ENCODE assay signal across 8 cellular contexts in the genomic region with DNA sequence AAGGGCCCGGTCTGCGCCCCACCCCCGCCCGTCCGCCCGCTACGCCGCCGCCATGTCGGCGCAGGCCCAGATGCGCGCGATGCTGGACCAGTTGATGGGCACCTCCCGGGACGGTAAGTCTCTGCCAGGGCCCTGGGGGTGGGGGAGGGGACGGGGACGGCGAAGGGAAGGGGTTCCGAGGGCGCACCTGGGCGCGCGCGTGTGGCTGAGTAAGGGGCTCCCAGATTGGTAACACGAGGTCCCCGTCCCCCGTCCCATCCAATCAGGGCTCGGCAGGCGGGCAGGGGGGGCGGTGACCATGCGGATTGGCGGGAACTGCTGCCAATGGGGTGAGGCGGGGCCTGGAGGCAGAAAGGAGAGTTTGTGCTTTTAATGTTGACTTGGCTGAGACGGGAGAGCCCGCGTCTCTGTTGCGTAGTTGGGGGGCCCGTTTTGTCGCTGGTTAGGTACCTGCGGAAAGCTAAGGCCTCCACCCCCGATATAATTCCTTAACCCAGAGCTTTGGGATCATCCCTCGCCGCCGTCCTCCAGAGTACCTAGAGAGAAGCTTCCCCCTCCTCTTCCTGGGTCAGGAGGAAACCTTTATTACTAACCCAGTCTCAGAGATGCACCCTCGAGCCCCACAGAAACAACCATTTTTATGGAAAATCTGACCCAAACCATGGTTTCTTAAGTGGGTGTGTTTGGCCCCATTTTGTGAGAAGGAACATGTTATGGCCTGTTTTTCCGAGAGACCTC. TPM values are rescaled to one million over a fixed set of nuclear protein-coding genes. Genes with fewer than 3 reads are reported as not detected.
DNase-seq lines count a peak whose midpoint lies in the region; ATAC-seq and TF ChIP-seq lines count a peak whose summit lies in the region.

No MANE protein-coding gene starts in this region.

- peaks cover 37% of the 10 kb centered on the region for H4K20me1 ChIP-seq in OCI-LY7 (ENCODE audit: insufficient read depth, low read length)

- POLR2A ChIA-PET in OCI-LY7 (lab: Charles Lee): interaction anchor here (0.8 to 1.4 kb wide), 6 partner anchors 8 to 132 kb away, joined by 3 to 8 read pairs (median 4); no protein-coding TSS in a partner anchor

- peaks cover 71% of the 10 kb centered on the region for H3K79me2 ChIP-seq in OCI-LY7 (ENCODE audit: insufficient read depth, low read depth, low read length)

- H3K36me3 ChIP-seq in OCI-LY7 (ENCODE audit: insufficient read depth, low read length) (peaks cover 40% of the 10 kb centered on the region), mucosa of descending colon (ENCODE audit: low read depth) (peaks cover 4% of the 10 kb centered on the region)

- H3K4me3 Mint-ChIP-seq in IgD-negative memory B cell: peak overlapping the region; percentile 96 to 100 (median 99)

- H2AFZ ChIP-seq in OCI-LY7 (ENCODE audit: low read length): no peak overlapping the region

- DNase-seq in DMS153 (lab: John Stamatoyannopoulos, UW) (peak; percentile 94), OCI-LY7 (ENCODE audit: low spot score) (peak; percentile 96), activated T-cell treated with anti-CD3 and anti-CD28 coated beads for 48 hours (ENCODE audit: low read depth) (peak; percentile 98), epithelial cell of prostate (ENCODE audit: low read depth, low spot score) (peak; percentile 90), mucosa of descending colon (peak; percentile 97 to 98 (median 98))
- DNase-seq in stimulated activated CD8-positive, alpha-beta memory T cell treated with anti-CD3 and anti-CD28 coated beads, Interleukin-2, amount 100 ng/mL, for 48 hours (ENCODE audit: low read depth in 2 of 2): peak; percentile 94 to 96

- TF ChIP-seq CTCF in OCI-LY7 (conservative IDR thresholded peaks at IDR 0.05; ENCODE audit: low read length): no peak
- TF ChIP-seq CTCF in mucosa of descending colon (IDR thresholded peaks at IDR 0.05): no peak

- CTCF ChIA-PET in OCI-LY7 (lab: Charles Lee; ENCODE audit: unreplicated experiment): no interaction called here

- H3K27me3 Mint-ChIP-seq in IgD-negative memory B cell: no peaks in the 10 kb centered on the region

- H3K4me2 ChIP-seq in OCI-LY7 (ENCODE audit: low read length): peak overlapping the region; percentile 95

- no TSS peak for BruUV-seq in OCI-LY7 (replicated peaks; lab: Mats Ljungman, UMichigan)

- ATAC-seq in GM21529 (IDR thresholded peaks at IDR 0.05; ENCODE audit: unreplicated experiment): peak; percentile 73
- ATAC-seq in mucosa of descending colon: peak; percentile 85

- H3K27ac ChIP-seq in OCI-LY7 (ENCODE audit: low read depth, low read length, poor library complexity, severe bottlenecking) (peak overlapping the region; percentile 93), epithelial cell of prostate (peak overlapping the region; percentile 96)

- H3K4me3 ChIP-seq in OCI-LY7 (ENCODE audit: low read depth, low read length, poor library complexity, severe bottlenecking) (peak overlapping the region; percentile 90), mucosa of descending colon (peak overlapping the region; percentile 98)

- H3K4me1 Mint-ChIP-seq in IgD-negative memory B cell: peaks cover 26 to 39% (median 31%) of the 10 kb centered on the region in 3 donors

- H3K27ac Mint-ChIP-seq in IgD-negative memory B cell: peak overlapping the region; percentile 95 to 99 (median 99)

- H3K9me3 ChIP-seq in OCI-LY7 (ENCODE audit: low read length) (no peaks in the 10 kb centered on the region), mucosa of descending colon (no peaks in the 10 kb centered on the region)

- no peaks in the 10 kb centered on the region for H3K9me3 Mint-ChIP-seq in IgD-negative memory B cell

- H3K4me1 ChIP-seq in OCI-LY7 (ENCODE audit: insufficient read depth, low read length, poor library complexity, severe bottlenecking) (peaks cover 30% of the 10 kb centered on the region), mucosa of descending colon (ENCODE audit: low read depth) (peaks cover 13% of the 10 kb centered on the region)

- no peaks in the 10 kb centered on the region for H3K9me2 ChIP-seq in OCI-LY7 (ENCODE audit: insufficient read depth, low read length)

- no peaks in the 10 kb centered on the region for H3K36me3 Mint-ChIP-seq in IgD-negative memory B cell

- intact Hi-C loops in OCI-LY7 (cut with micrococcal nuclease; ENCODE audit: unreplicated experiment): no loop called here
- intact Hi-C loops in mucosa of descending colon (cut with DNase I, micrococcal nuclease): no loop called here

RNA-seq across cellular contexts. Expression of a gene that starts 0.7 kb away (rescaled TPM):
- polyA plus RNA-seq in IgD-negative memory B cell: 50.9 TPM
- 79.6 and 94.9 TPM in 2 replicates for total RNA-seq in OCI-LY7 (2014; rRNA removed; shearing (Covaris generic))
- total RNA-seq in OCI-LY7 (2022) (143 and 163 TPM in 2 replicates), mucosa of descending colon (10 to 100 TPM; 78.4 to 85.2 (median 82.0) TPM)

RNA-seq across cellular contexts. Expression of a gene that starts 19.2 kb away (rescaled TPM):
- polyA plus RNA-seq in IgD-negative memory B cell: 61.6 TPM
- 7.2 and 19.5 TPM in 2 replicates for total RNA-seq in OCI-LY7 (2014; rRNA removed; shearing (Covaris generic))
- total RNA-seq in OCI-LY7 (2022) (15.1 and 18.4 TPM in 2 replicates), mucosa of descending colon (10 to 100 TPM; 12.3 to 17.3 (median 16.1) TPM)

Comparison
In these comparisons a context has a peak if more than half of its experiments do, and no peak if none do; other contexts are left out.
1. Peak in every context shown above with its lines: DNase-seq, ATAC-seq, H3K4me3 ChIP-seq and H3K27ac ChIP-seq.